Comparison of ENCODE assay signal across 8 cellular contexts in genomic region chr7:2553831-2554581, GRCh38. TPM values are rescaled to one million over a fixed set of nuclear protein-coding genes. Genes with fewer than 3 reads are reported as not detected.
DNase-seq lines count a peak whose midpoint lies in the region; TF ChIP-seq lines count a peak whose summit lies in the region.

No MANE protein-coding gene starts in this region.

- H3K27me3 ChIP-seq in H7 (ENCODE audit: control insufficient read depth, insufficient read depth, low read length), result no peaks in the 10 kb centered on the region
- H3K27me3 ChIP-seq in sigmoid colon, result no peaks in the 10 kb centered on the region

- no peak for DNase-seq in H7
- peak; percentile 40 for DNase-seq in SHP77 treated with DMSO at 0.1 percent for 48 hours (lab: John Stamatoyannopoulos, UW)
- DNase-seq in fibroblast of pulmonary artery (ENCODE audit: low read depth), result no peak
- peak; percentile 65 for DNase-seq in sigmoid colon
- DNase-seq in mesenteric fat pad (ENCODE audit: low spot score), result no peak
- no peak for DNase-seq in NCI-H345 (lab: John Stamatoyannopoulos, UW)
- DNase-seq in caudate nucleus (lab: John Stamatoyannopoulos, UW), result no peak
- DNase-seq in nucleus accumbens (lab: John Stamatoyannopoulos, UW), result no peak

- H3K27ac ChIP-seq in sigmoid colon (peak overlapping the region in 1 of 4 donors; percentile 90), caudate nucleus (ENCODE audit: low read depth, low read length) (no peak overlapping the region)

- peak overlapping the region; percentile 75 for H3K4me3 ChIP-seq in H7 (ENCODE audit: insufficient read depth, low read depth, low read length)
- H3K4me3 ChIP-seq in fibroblast of pulmonary artery (replicated peaks; ENCODE audit: low read depth, low read length), result peak overlapping the region; percentile 76
- peak overlapping the region; percentile 55 to 75 (median 72) for H3K4me3 ChIP-seq in sigmoid colon

- H3K4me1 ChIP-seq in sigmoid colon, result peaks cover 0 to 41% (median 35%) of the 10 kb centered on the region in 4 donors

- H3K36me3 ChIP-seq in H7 (replicated peaks; ENCODE audit: control insufficient read depth, insufficient read depth, low read length) (peaks cover 3% of the 10 kb centered on the region), sigmoid colon (peaks cover 0 to 25% (median under 1%) of the 10 kb centered on the region in 4 donors)

- no peaks in the 10 kb centered on the region for H3K9me3 ChIP-seq in sigmoid colon

- no peak for TF ChIP-seq POLR2A in sigmoid colon (IDR thresholded peaks at IDR 0.05)

- WGBS in sigmoid colon, 2 donors, result 59 to 79% methylated on average over 16 of the region's 16 CpGs

- no peak for TF ChIP-seq EP300 in sigmoid colon (IDR thresholded peaks at IDR 0.05)

- intact Hi-C loops in sigmoid colon (cut with DNase I), result loop anchor here (2.0 kb wide), 1 partner anchor 35 kb away; the partner anchor contains the start of gene LFNG

- no peak for TF ChIP-seq CTCF in fibroblast of pulmonary artery (IDR thresholded peaks at IDR 0.05; ENCODE audit: low read length, missing control alignments)
- no peak for TF ChIP-seq CTCF in sigmoid colon (IDR thresholded peaks at IDR 0.05)

RNA-seq across cellular contexts. Expression of gene BRAT1, which starts 1.3 kb away (rescaled TPM):
- total RNA-seq in H7 (2014; rRNA removed; shearing (Covaris generic)), result 83.5 and 86.4 TPM in 2 replicates
- total RNA-seq in sigmoid colon, result 10 to 100 TPM; 17.8 to 24.6 (median 22.1) TPM
- 10 to 100 TPM in 2 of 3 donors, 1 to 10 TPM in 1; 9.6 to 25.9 (median 11.3) TPM for polyA plus RNA-seq in sigmoid colon
- 29.8 TPM for total RNA-seq in mesenteric fat pad

RNA-seq across cellular contexts. Expression of gene IQCE, which starts 4.8 kb away (rescaled TPM):
- total RNA-seq in H7 (2014; rRNA removed; shearing (Covaris generic)), result 2.1 and 4.0 TPM in 2 replicates
- total RNA-seq in sigmoid colon (10 to 100 TPM in 2 of 4 donors, 1 to 10 TPM in 2; 6.4 to 22.4 (median 11.8) TPM), mesenteric fat pad (14.4 TPM)
- polyA plus RNA-seq in sigmoid colon, result 10 to 100 TPM in 1 of 3 donors, 1 to 10 TPM in 2; 8.1 to 19.6 (median 9.6) TPM

RNA-seq across cellular contexts. Expression of gene LFNG, which starts 34.4 kb away (rescaled TPM):
- total RNA-seq in H7 (2014; rRNA removed; shearing (Covaris generic)), result 12.8 and 20.0 TPM in 2 replicates
- total RNA-seq in sigmoid colon, result 1 to 10 TPM; 1.8 to 5.8 (median 5.3) TPM
- polyA plus RNA-seq in sigmoid colon, result 10 to 100 TPM in 2 of 3 donors, 1 to 10 TPM in 1; 9.2 to 34.5 (median 14.4) TPM
- total RNA-seq in mesenteric fat pad, result 43.8 TPM

Comparison
In these comparisons a context has a peak if more than half of its experiments do, and no peak if none do; other contexts are left out.
1. DNase-seq: peak in SHP77 treated with DMSO at 0.1 percent for 48 hours (single experiment) and sigmoid colon (single experiment); none in H7 (single experiment), fibroblast of pulmonary artery (single experiment), mesenteric fat pad (single experiment), NCI-H345 (single experiment), caudate nucleus (0 of 61) and nucleus accumbens (0 of 56).
2. Peak in every context shown above with its lines, with median percentiles within 50 percentile points of each other: H3K4me3 ChIP-seq.